ENCODE assay signal across 8 cellular contexts in genomic region chr5:111070272-111071134, GRCh38. TPM values are rescaled to one million over a fixed set of nuclear protein-coding genes. Genes with fewer than 3 reads are reported as not detected.
DNase-seq lines count a peak whose midpoint lies in the region; ATAC-seq and TF ChIP-seq lines count a peak whose summit lies in the region.

No MANE protein-coding gene starts in this region.

- no peaks in the 10 kb centered on the region for H3K36me3 Mint-ChIP-seq in effector memory CD8-positive, alpha-beta T cell (ENCODE audit: insufficient read depth)
- H3K36me3 Mint-ChIP-seq in neural crest cell (ENCODE audit: low read depth), result no peaks in the 10 kb centered on the region

- peak; percentile 3 for DNase-seq in COLO668 (lab: John Stamatoyannopoulos, UW; ENCODE audit: unreplicated experiment)
- peak; percentile 51 for DNase-seq in M059J (ENCODE audit: low read depth)
- no peak for DNase-seq in effector memory CD8-positive, alpha-beta T cell
- peak; percentile 38 for DNase-seq in neural crest cell (ENCODE audit: low read depth, low spot score)
- no peak for DNase-seq in NCI-H446 treated with DMSO at 0.1 percent for 48 hours (lab: John Stamatoyannopoulos, UW)
- no peak for DNase-seq in GM19238 (ENCODE audit: insufficient read length, low spot score)

- peaks cover 93 to 100% of the 10 kb centered on the region in 2 donors for H3K27me3 Mint-ChIP-seq in effector memory CD8-positive, alpha-beta T cell
- H3K27me3 Mint-ChIP-seq in neural crest cell (ENCODE audit: low read depth), result peaks cover 100% of the 10 kb centered on the region

- peaks cover 18 to 21% of the 10 kb centered on the region in 2 donors for H3K4me1 Mint-ChIP-seq in effector memory CD8-positive, alpha-beta T cell (ENCODE audit: low read depth in 2 of 2)
- peaks cover 18% of the 10 kb centered on the region for H3K4me1 Mint-ChIP-seq in neural crest cell

- H3K4me3 Mint-ChIP-seq in effector memory CD8-positive, alpha-beta T cell, result peak overlapping the region in 1 of 2 donors; percentile 65
- H3K4me3 Mint-ChIP-seq in neural crest cell, result peak overlapping the region; percentile 64

- no peaks in the 10 kb centered on the region for H3K9me3 Mint-ChIP-seq in effector memory CD8-positive, alpha-beta T cell
- no peaks in the 10 kb centered on the region for H3K9me3 Mint-ChIP-seq in neural crest cell

- peak; percentile 27 for TF ChIP-seq CTCF in neural crest cell (conservative IDR thresholded peaks at IDR 0.05)

- no peak overlapping the region for H3K27ac Mint-ChIP-seq in effector memory CD8-positive, alpha-beta T cell
- H3K27ac Mint-ChIP-seq in neural crest cell (ENCODE audit: unreplicated experiment), result no peak overlapping the region

- peak; percentile 42 for ATAC-seq in effector memory CD8-positive, alpha-beta T cell (replicated peaks)
- ATAC-seq in GM21723 (IDR thresholded peaks at IDR 0.05; ENCODE audit: unreplicated experiment), result no peak
- ATAC-seq in GM18873 (IDR thresholded peaks at IDR 0.05; ENCODE audit: low FRiP score, unreplicated experiment), result no peak

RNA-seq across cellular contexts. Expression of gene TSLP, which starts 1.0 kb away (rescaled TPM):
- total RNA-seq in M059J (2014; rRNA removed; shearing (Covaris generic)), result 0.59 and 0.79 TPM in 2 replicates
- not detected in 2 replicates for total RNA-seq in neural crest cell

RNA-seq across cellular contexts. Expression of gene WDR36, which starts 21.6 kb away (rescaled TPM):
- 25.3 and 39.0 TPM in 2 replicates for total RNA-seq in M059J (2014; rRNA removed; shearing (Covaris generic))
- 31.0 and 33.7 TPM in 2 replicates for total RNA-seq in neural crest cell

Comparison
In these comparisons a context has a peak if more than half of its experiments do, and no peak if none do; other contexts are left out.
1. DNase-seq: peak in COLO668 (single experiment), M059J (single experiment) and neural crest cell (single experiment); none in effector memory CD8-positive, alpha-beta T cell (0 of 3), NCI-H446 treated with DMSO at 0.1 percent for 48 hours (single experiment) and GM19238 (single experiment).